ENCODE assay signal across 8 cellular contexts in genomic region chr2:174485763-174486613, GRCh38. TPM values are rescaled to one million over a fixed set of nuclear protein-coding genes. Genes with fewer than 3 reads are reported as not detected.
DNase-seq lines count a peak whose midpoint lies in the region; ATAC-seq and TF ChIP-seq lines count a peak whose summit lies in the region.

No MANE protein-coding gene starts in this region.

- intact Hi-C loops in ovary (cut with DNase I): no loop called here

- peaks cover 6% of the 10 kb centered on the region for H3K9me3 Mint-ChIP-seq in glutamatergic neuron (ENCODE audit: unreplicated experiment)

- peaks cover 1% of the 10 kb centered on the region for H3K4me1 Mint-ChIP-seq in glutamatergic neuron (ENCODE audit: low read depth, unreplicated experiment)

- H3K4me1 ChIP-seq in ovary (ENCODE audit: insufficient read depth): no peaks in the 10 kb centered on the region

- TF ChIP-seq EP300 in ovary (IDR thresholded peaks at IDR 0.05): no peak

- peaks cover 2% of the 10 kb centered on the region for H3K27me3 Mint-ChIP-seq in glutamatergic neuron (ENCODE audit: unreplicated experiment)

- peak overlapping the region; percentile 93 for H3K27ac Mint-ChIP-seq in glutamatergic neuron (ENCODE audit: unreplicated experiment)

- H3K36me3 Mint-ChIP-seq in glutamatergic neuron (ENCODE audit: unreplicated experiment): peaks cover 7% of the 10 kb centered on the region

- H3K27ac ChIP-seq in ovary: peak overlapping the region in 1 of 2 donors; percentile 60

- TF ChIP-seq POLR2A in ovary (IDR thresholded peaks at IDR 0.05): no peak

- peak; percentile 33 for DNase-seq in NCI-H82 (lab: John Stamatoyannopoulos, UW)
- DNase-seq in NCI-H82 treated with DMSO at 0.1 percent for 48 hours (lab: John Stamatoyannopoulos, UW; ENCODE audit: unreplicated experiment): no peak
- DNase-seq in NCI-H345 (lab: John Stamatoyannopoulos, UW): peak; percentile 22
- peak; percentile 75 for DNase-seq in activated effector memory CD4-positive, alpha-beta T cell treated with anti-CD3 and anti-CD28 coated beads, Interleukin-2, amount 50 U/mL, for 16 hours
- peak; percentile 30 for DNase-seq in glutamatergic neuron
- peak in 4 of 5 donors; percentile 28 to 48 (median 42) for DNase-seq in ovary
- no peak for DNase-seq in NCI-H2081 treated with DMSO at 0.1 percent for 48 hours (lab: John Stamatoyannopoulos, UW)

- H3K4me3 ChIP-seq in ovary: peak overlapping the region; percentile 89

- 0 to 2% (median 2%) methylated on average over 25 of the region's 25 CpGs for WGBS in ovary, 3 donors

- H3K4me3 Mint-ChIP-seq in glutamatergic neuron (ENCODE audit: unreplicated experiment): peak overlapping the region; percentile 97

- no peak for TF ChIP-seq CTCF in glutamatergic neuron (IDR thresholded peaks at IDR 0.05; ENCODE audit: partially characterized antibody, unreplicated experiment)
- TF ChIP-seq CTCF in ovary (IDR thresholded peaks at IDR 0.05): no peak

- H3K27me3 ChIP-seq in ovary: no peaks in the 10 kb centered on the region

- ATAC-seq in HG02759 (IDR thresholded peaks at IDR 0.05; ENCODE audit: unreplicated experiment): peak; percentile 25

- H3K9me3 ChIP-seq in ovary: no peaks in the 10 kb centered on the region

- no peaks in the 10 kb centered on the region for H3K36me3 ChIP-seq in ovary

RNA-seq across cellular contexts. Expression of gene GPR155, which starts 0.8 kb away (rescaled TPM):
- total RNA-seq in glutamatergic neuron (ENCODE audit: unreplicated experiment): 51.1 TPM
- total RNA-seq in ovary: 1 to 10 TPM; 2.5 to 5.4 (median 3.9) TPM
- polyA plus RNA-seq in ovary: 1 to 10 TPM; 1.9 to 7.2 TPM

Comparison
In these comparisons a context has a peak if more than half of its experiments do, and no peak if none do; other contexts are left out.
1. DNase-seq: peak in NCI-H82 (single experiment), NCI-H345 (single experiment), activated effector memory CD4-positive, alpha-beta T cell treated with anti-CD3 and anti-CD28 coated beads, Interleukin-2, amount 50 U/mL, for 16 hours (single experiment), glutamatergic neuron (single experiment) and ovary (4 of 5); none in NCI-H82 treated with DMSO at 0.1 percent for 48 hours (single experiment) and NCI-H2081 treated with DMSO at 0.1 percent for 48 hours (single experiment).